ENCODE assay signal across 8 cellular contexts in genomic region chr2:73212448-73213176, GRCh38. TPM values are rescaled to one million over a fixed set of nuclear protein-coding genes. Genes with fewer than 3 reads are reported as not detected.
DNase-seq lines count a peak whose midpoint lies in the region; ATAC-seq, FAIRE-seq and TF ChIP-seq lines count a peak whose summit lies in the region.

No MANE protein-coding gene starts in this region.

- peak overlapping the region; percentile 39 for H3K4me2 ChIP-seq in hepatocyte

- no peak overlapping the region for H2AFZ ChIP-seq in hepatocyte

- no peaks in the 10 kb centered on the region for H3K27me3 ChIP-seq in ascending aorta
- no peaks in the 10 kb centered on the region for H3K27me3 ChIP-seq in hepatocyte
- H3K27me3 ChIP-seq in small intestine (ENCODE audit: control insufficient read depth in 2 of 2, insufficient read depth in 2 of 2, low read length in 2 of 2), result no peaks in the 10 kb centered on the region

- FAIRE-seq in small intestine (lab: Jason Lieb, UNC), result no peak

- no peaks in the 10 kb centered on the region for H3K9me2 ChIP-seq in hepatocyte (replicated peaks; ENCODE audit: insufficient read depth)

- H4K20me1 ChIP-seq in hepatocyte (ENCODE audit: insufficient read depth, poor library complexity, severe bottlenecking), result no peaks in the 10 kb centered on the region

- 49% methylated on average over 20 of the region's 20 CpGs for WGBS in hepatocyte (ENCODE audit: low lambda C conversion rate, missing lambda C conversion rate)
- WGBS in small intestine, 3 donors, result 44 to 52% (median 50%) methylated on average over 20 of the region's 20 CpGs

- intact Hi-C loops in ascending aorta (cut with DNase I), result loop anchor here (1.0 to 10.0 kb wide), 5 partner anchors 35 to 388 kb away; partner anchors contain the start of genes EXOC6B and RAB11FIP5

- H3K9me3 ChIP-seq in ascending aorta, result no peaks in the 10 kb centered on the region
- H3K9me3 ChIP-seq in hepatocyte (ENCODE audit: low read depth), result no peaks in the 10 kb centered on the region
- no peaks in the 10 kb centered on the region for H3K9me3 ChIP-seq in small intestine (ENCODE audit: control insufficient read depth, low read depth)

- TF ChIP-seq CTCF in ascending aorta (IDR thresholded peaks at IDR 0.05) (peak; percentile 87 to 92 (median 88)), hepatocyte (IDR thresholded peaks at IDR 0.05; ENCODE audit: poor library complexity) (peak; percentile 81)

- DNase-seq in SIG-M5 treated with dmso at 0.1 percent for 504 hours (lab: John Stamatoyannopoulos, UW; ENCODE audit: unreplicated experiment), result peak; percentile 79
- no peak for DNase-seq in SIG-M5 (lab: John Stamatoyannopoulos, UW)
- DNase-seq in NCI-H1930 (lab: John Stamatoyannopoulos, UW), result peak; percentile 24 to 71
- DNase-seq in T-helper 22 cell (ENCODE audit: low read depth), result peak; percentile 30
- peak; percentile 19 to 92 for DNase-seq in ascending aorta (ENCODE audit: low spot score in 2 of 2)
- peak; percentile 86 for DNase-seq in hepatocyte (ENCODE audit: low spot score)
- DNase-seq in small intestine, result peak; percentile 65

- peaks cover 0 to 20% of the 10 kb centered on the region in 2 donors for H3K4me1 ChIP-seq in ascending aorta
- peaks cover 11% of the 10 kb centered on the region for H3K4me1 ChIP-seq in hepatocyte (ENCODE audit: insufficient read depth)
- H3K4me1 ChIP-seq in small intestine (ENCODE audit: control insufficient read depth in 2 of 2, insufficient read depth in 1 of 2, low read depth in 1 of 2, low read length in 1 of 2), result peaks cover 0 to 3% of the 10 kb centered on the region in 2 donors

- no peaks in the 10 kb centered on the region for H3K36me3 ChIP-seq in ascending aorta
- H3K36me3 ChIP-seq in hepatocyte (replicated peaks; ENCODE audit: insufficient read depth, low read depth), result no peaks in the 10 kb centered on the region
- no peaks in the 10 kb centered on the region for H3K36me3 ChIP-seq in small intestine (ENCODE audit: control insufficient read depth in 2 of 2, insufficient read depth in 2 of 2, low read length in 2 of 2)

- ATAC-seq in HG02943 (IDR thresholded peaks at IDR 0.05; ENCODE audit: low read depth, unreplicated experiment), result peak; percentile 65

- H3K79me2 ChIP-seq in hepatocyte, result peaks cover 30% of the 10 kb centered on the region

- peak overlapping the region in 1 of 2 donors; percentile 12 for H3K4me3 ChIP-seq in ascending aorta
- no peak overlapping the region for H3K4me3 ChIP-seq in hepatocyte
- H3K4me3 ChIP-seq in small intestine (ENCODE audit: low read depth in 1 of 2, low read length in 2 of 2), result no peak overlapping the region

- peak overlapping the region; percentile 81 to 83 for H3K27ac ChIP-seq in ascending aorta
- peak overlapping the region; percentile 90 for H3K27ac ChIP-seq in hepatocyte
- no peak overlapping the region for H3K27ac ChIP-seq in small intestine (ENCODE audit: low read depth in 1 of 2, low read length in 1 of 2)

RNA-seq across cellular contexts. Expression of gene SMYD5, which starts 1.4 kb away (rescaled TPM):
- total RNA-seq in ascending aorta, result 10.1 TPM
- total RNA-seq in hepatocyte, result 15.5 and 28.3 TPM in 2 replicates
- 10.0 and 16.9 TPM in 2 replicates for polyA plus RNA-seq in hepatocyte
- polyA plus RNA-seq in small intestine, result 10 to 100 TPM in 1 of 3 donors, 1 to 10 TPM in 2; 3.1 to 17.0 (median 4.3) TPM

RNA-seq across cellular contexts. Expression of gene NOTO, which starts 10.2 kb away (rescaled TPM):
- total RNA-seq in ascending aorta, result not detected
- total RNA-seq in hepatocyte, result not detected in 2 replicates
- polyA plus RNA-seq in hepatocyte, result not detected in 2 replicates
- polyA plus RNA-seq in small intestine, result not detected

RNA-seq across cellular contexts. Expression of gene PRADC1, which starts 20.4 kb away (rescaled TPM):
- total RNA-seq in ascending aorta (77.0 TPM), hepatocyte (26.9 and 36.6 TPM in 2 replicates)
- polyA plus RNA-seq in hepatocyte (31.6 and 39.7 TPM in 2 replicates), small intestine (100 to 1,000 TPM in 1 of 3 donors, 10 to 100 TPM in 2; 35.6 to 113 (median 57.3) TPM)

RNA-seq across cellular contexts. Expression of gene CCT7, which starts 21.5 kb away (rescaled TPM):
- total RNA-seq in ascending aorta, result 226 TPM
- total RNA-seq in hepatocyte, result 195 and 197 TPM in 2 replicates
- 190 TPM in 2 replicates for polyA plus RNA-seq in hepatocyte
- polyA plus RNA-seq in small intestine, result 100 to 1,000 TPM; 120 to 196 (median 131) TPM

Comparison
In these comparisons a context has a peak if more than half of its experiments do, and no peak if none do; other contexts are left out.
1. H3K27ac ChIP-seq: peak in ascending aorta (2 of 2) and hepatocyte (single experiment); none in small intestine (0 of 2).